ENCODE assay signal across 1 cellular context in genomic region chr3:172177046-172177445, GRCh38.
TF ChIP-seq lines count a peak whose summit lies in the region.

No MANE protein-coding gene starts in this region.

TF ChIP-seq in GM12878, 131 proteins besides CTCF, POLR2A, EP300 and RAD21:
- TF ChIP-seq ESRRA (IDR thresholded peaks at IDR 0.05; ENCODE audit: low read length) (no peak), USF2 (IDR thresholded peaks at IDR 0.05; ENCODE audit: borderline replicate concordance, low read depth, low read length) (no peak), E2F8 (IDR thresholded peaks at IDR 0.05; ENCODE audit: low read depth, partially characterized antibody) (no peak), ETV6 (conservative IDR thresholded peaks at IDR 0.05 in 1 of 2, IDR thresholded peaks at IDR 0.05 in 1 of 2; ENCODE audit: borderline replicate concordance in 1 of 2, low read depth in 1 of 2) (no peak), MYC (IDR thresholded peaks at IDR 0.05; ENCODE audit: insufficient read depth, insufficient read length, insufficient replicate concordance, low read length, severe bottlenecking) (no peak), SIN3A (IDR thresholded peaks at IDR 0.05; ENCODE audit: low read depth, low read length) (no peak), IKZF2 (IDR thresholded peaks at IDR 0.05) (no peak), FOS (IDR thresholded peaks at IDR 0.05; ENCODE audit: borderline replicate concordance, extremely low read depth, insufficient read length) (no peak), TBL1XR1 (IDR thresholded peaks at IDR 0.05; ENCODE audit: low read depth, low read length) (no peak), NRF1 (conservative IDR thresholded peaks at IDR 0.05; ENCODE audit: low read depth, low read length) (no peak), CBX5 (IDR thresholded peaks at IDR 0.05; ENCODE audit: low read depth) (no peak), ZNF687 (IDR thresholded peaks at IDR 0.05) (no peak), KAT2A (conservative IDR thresholded peaks at IDR 0.05; ENCODE audit: control insufficient read depth, low read depth, low read length) (no peak), EGR1 (IDR thresholded peaks at IDR 0.05; ENCODE audit: borderline replicate concordance in 1 of 2, low read depth in 2 of 2, low read length in 2 of 2) (no peak), KLF5 (IDR thresholded peaks at IDR 0.05; ENCODE audit: partially characterized antibody) (no peak), MEF2A (IDR thresholded peaks at IDR 0.05; ENCODE audit: insufficient read depth, low read depth, low read length) (no peak), RUNX3 (IDR thresholded peaks at IDR 0.05; ENCODE audit: low read length) (no peak)
